Comparison of ENCODE assay signal across 1 cellular context in genomic region chr11:96219981-96220623, GRCh38.
TF ChIP-seq lines count a peak whose summit lies in the region.

No MANE protein-coding gene starts in this region.

TF ChIP-seq in GM23338, 12 proteins besides CTCF, POLR2A, EP300 and RAD21 (continued from another document):
- TF ChIP-seq ZNF462 (CRISPR knock-in tag; IDR thresholded peaks at IDR 0.05) (no peak), EZH2phosphoT487 (IDR thresholded peaks at IDR 0.05; ENCODE audit: unreplicated experiment) (no peak), CREB1 (CRISPR knock-in tag; IDR thresholded peaks at IDR 0.05; ENCODE audit: low read depth) (no peak), NANOG (IDR thresholded peaks at IDR 0.05; ENCODE audit: borderline replicate concordance) (no peak)
